ENCODE assay signal across 19 cellular contexts in the genomic region with DNA sequence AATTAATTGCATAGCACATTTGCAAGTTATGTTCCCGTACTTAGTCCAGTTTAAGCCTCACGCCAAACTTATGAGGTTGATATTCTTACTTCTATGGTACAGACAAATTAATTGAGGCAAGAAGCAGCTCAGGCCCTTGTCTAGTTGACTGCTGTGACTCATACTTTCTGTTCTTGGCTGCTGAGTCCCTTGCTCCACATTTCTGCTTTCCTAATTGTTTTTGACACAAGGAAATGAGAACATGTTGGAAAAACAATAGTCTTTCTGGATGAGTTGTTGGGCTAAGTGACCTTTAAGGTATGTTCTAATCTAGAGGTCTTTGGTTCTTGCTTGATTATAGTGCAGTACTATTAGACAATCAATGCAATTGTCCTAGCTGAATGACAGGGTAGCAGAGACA.
DNase-seq lines count a peak whose midpoint lies in the region; TF ChIP-seq lines count a peak whose summit lies in the region.
"Had no signal": no experiment of that assay in that cellular context is flagged by ENCODE, and none has a peak within 500 bp of the region (broad histone marks: within the 10 kb centered on the region; RNA-seq: fewer than 3 reads in every experiment).

No MANE protein-coding gene starts in this region.

- no peaks in the 10 kb centered on the region for H3K4me1 ChIP-seq in Peyer's patch
- H3K4me1 ChIP-seq: A549, SJSA1 had no signal

- no peak for TF ChIP-seq POLR2A in Peyer's patch (IDR thresholded peaks at IDR 0.05)

- peak; percentile 16 for DNase-seq in Ammon's horn (ENCODE audit: low spot score)
- peak; percentile 57 for DNase-seq in amniotic epithelial cell (ENCODE audit: low read depth)
- DNase-seq in fibroblast of gingiva (ENCODE audit: low read depth): peak; percentile 21
- DNase-seq in kidney tubule cell (ENCODE audit: low spot score): peak; percentile 29
- no peak for DNase-seq in putamen (ENCODE audit: low spot score)
- DNase-seq in NCI-H1436 (lab: John Stamatoyannopoulos, UW): no peak
- no peak for DNase-seq in Peyer's patch
- DNase-seq: COR-L47, DMS153, EL, IMR-90, Karpas-422, MM.1S, NCI-H1105 treated with DMSO at 0.1 percent for 48 hours, NCI-H187 treated with DMSO at 0.1 percent for 48 hours, NCI-H69, OCI-M1 had no signal

- H3K36me3 ChIP-seq in Peyer's patch: no peaks in the 10 kb centered on the region
- H3K36me3 ChIP-seq: SJSA1 had no signal

- H3K27me3 ChIP-seq in Peyer's patch: no peaks in the 10 kb centered on the region
- H3K27me3 ChIP-seq: SJSA1 had no signal

- no peak overlapping the region for H3K4me3 ChIP-seq in Peyer's patch
- H3K4me3 ChIP-seq: A549, SJSA1 had no signal

- no peak overlapping the region for H3K27ac ChIP-seq in Peyer's patch
- H3K27ac ChIP-seq: A549, SJSA1 had no signal

- H3K9me3 ChIP-seq in Peyer's patch: no peaks in the 10 kb centered on the region
- H3K9me3 ChIP-seq: A549, SJSA1 had no signal

- no peak for TF ChIP-seq CTCF in Peyer's patch (IDR thresholded peaks at IDR 0.05)

Comparison
In these comparisons a context has a peak if more than half of its experiments do, and no peak if none do; other contexts are left out.
1. DNase-seq: peak in Ammon's horn (single experiment), amniotic epithelial cell (single experiment), fibroblast of gingiva (single experiment) and kidney tubule cell (single experiment); none in putamen (single experiment), NCI-H1436 (single experiment) and Peyer's patch (0 of 3).